ENCODE assay signal across 8 cellular contexts in the genomic region with DNA sequence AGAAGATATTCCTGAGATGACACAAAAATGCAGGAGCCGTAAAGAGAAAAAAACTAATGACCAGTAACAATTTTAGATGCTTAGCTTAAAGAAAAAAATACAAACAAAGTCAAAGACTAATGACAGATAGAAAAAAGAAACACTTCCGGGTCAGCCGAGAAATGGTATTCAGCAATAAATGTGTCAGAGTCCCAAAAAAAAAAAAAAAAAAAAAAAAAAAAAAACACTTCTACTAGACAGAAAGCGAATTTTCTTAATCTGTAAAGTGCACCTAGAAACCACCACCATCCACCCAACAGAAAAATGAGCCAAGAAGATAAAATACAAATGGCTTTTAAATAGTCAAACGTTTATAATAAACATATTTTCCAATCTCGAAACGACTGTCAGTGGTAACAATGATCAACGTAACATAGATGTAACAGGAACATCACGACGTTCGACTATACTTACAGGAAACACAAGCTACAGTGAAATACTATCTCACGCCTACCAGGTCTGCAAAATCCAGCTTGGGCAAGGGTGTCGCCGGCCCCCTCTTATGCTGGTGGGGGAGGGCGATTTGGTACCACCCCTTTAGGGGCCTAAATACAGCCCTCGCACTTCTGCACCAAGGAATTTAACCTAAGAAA. TPM values are rescaled to one million over a fixed set of nuclear protein-coding genes. Genes with fewer than 3 reads are reported as not detected.
A peak's percentile ranks its signal among the peaks of the same experiment; 100 is the strongest.
DNase-seq lines count a peak whose midpoint lies in the region; ATAC-seq and TF ChIP-seq lines count a peak whose summit lies in the region.

No MANE protein-coding gene starts in this region.

- CTCF ChIA-PET in AG04449 (lab: Yijun Ruan, JAX): interaction anchor here (0.7 to 1.6 kb wide), 4 partner anchors 9 to 55 kb away, joined by 3 to 16 read pairs (median 4); no protein-coding TSS in a partner anchor

- H3K36me3 Mint-ChIP-seq in HFFc6 (ENCODE audit: low read depth): peaks cover 16% of the 10 kb centered on the region; the same call in 1 of the 2 replicates
- peaks cover 6 to 9% of the 10 kb centered on the region in 2 donors for H3K36me3 Mint-ChIP-seq in activated T-cell treated with anti-CD3 and anti-CD28 coated beads, Interleukin-2, amount 50 U/mL, for 72 hours (ENCODE audit: insufficient read depth in 2 of 2)
- peaks cover 19% of the 10 kb centered on the region for H3K36me3 Mint-ChIP-seq in stimulated activated naive CD8-positive, alpha-beta T cell treated with anti-CD3 and anti-CD28 coated beads, Interleukin-15, Interleukin-2, amounts not matched to agents 100 ng/mL and 50 ng/mL, for 24 hours (ENCODE audit: low read depth)

- H3K9me3 ChIP-seq in iPS DF 6.9 (ENCODE audit: control insufficient read depth, insufficient read depth, low read length): no peaks in the 10 kb centered on the region

- no peaks in the 10 kb centered on the region for H3K9me3 Mint-ChIP-seq in HFFc6
- no peaks in the 10 kb centered on the region for H3K9me3 Mint-ChIP-seq in activated T-cell treated with anti-CD3 and anti-CD28 coated beads, Interleukin-2, amount 50 U/mL, for 72 hours
- no peaks in the 10 kb centered on the region for H3K9me3 Mint-ChIP-seq in stimulated activated naive CD8-positive, alpha-beta T cell treated with anti-CD3 and anti-CD28 coated beads, Interleukin-15, Interleukin-2, amounts not matched to agents 100 ng/mL and 50 ng/mL, for 24 hours

- H3K27me3 ChIP-seq in iPS DF 6.9 (ENCODE audit: control insufficient read depth, insufficient read depth, low read length): no peaks in the 10 kb centered on the region

- H3K4me1 Mint-ChIP-seq in HFFc6 (ENCODE audit: low read depth): peaks cover 18% of the 10 kb centered on the region
- H3K4me1 Mint-ChIP-seq in activated T-cell treated with anti-CD3 and anti-CD28 coated beads, Interleukin-2, amount 50 U/mL, for 72 hours (ENCODE audit: low read depth): peaks cover 29% of the 10 kb centered on the region
- peaks cover 27% of the 10 kb centered on the region for H3K4me1 Mint-ChIP-seq in stimulated activated naive CD8-positive, alpha-beta T cell treated with anti-CD3 and anti-CD28 coated beads, Interleukin-15, Interleukin-2, amounts not matched to agents 100 ng/mL and 50 ng/mL, for 24 hours (ENCODE audit: low read depth)

- WGBS in iPS DF 6.9 (ENCODE audit: insufficient coverage, insufficient read length): no CpG with 5 or more reads among the region's 16 CpGs

- POLR2A ChIA-PET in AG04449 (lab: Yijun Ruan, JAX): interaction anchor here (0.5 to 0.9 kb wide), 3 partner anchors 10 to 380 kb away, joined by 3 to 8 read pairs (median 8); no protein-coding TSS in a partner anchor

- no peak for DNase-seq in AG04449 (ENCODE audit: low read depth, low spot score)
- DNase-seq in HFFc6: no peak
- DNase-seq in activated T-cell treated with anti-CD3 and anti-CD28 coated beads, Interleukin-2, amount 50 U/mL, for 72 hours: peak in 1 of 2 donors; percentile 18
- DNase-seq in iPS DF 6.9 (ENCODE audit: low read depth, low spot score): no peak
- no peak for DNase-seq in LoVo (ENCODE audit: low spot score)
- DNase-seq in left lobe of liver (ENCODE audit: low spot score): no peak

- H3K27ac ChIP-seq in iPS DF 6.9 (ENCODE audit: low read length): no peak overlapping the region

- peak; percentile 33 to 34 for ATAC-seq in activated T-cell treated with anti-CD3 and anti-CD28 coated beads, Interleukin-2, amount 50 U/mL, for 72 hours (replicated peaks in 1 of 2)
- ATAC-seq in GM18867 (IDR thresholded peaks at IDR 0.05; ENCODE audit: unreplicated experiment): no peak
- no peak for ATAC-seq in left lobe of liver

- TF ChIP-seq CTCF in AG04449 (IDR thresholded peaks at IDR 0.05; ENCODE audit: insufficient read depth, low read length, missing control alignments) (no peak), HFFc6 (IDR thresholded peaks at IDR 0.05) (no peak)

- H3K4me1 ChIP-seq in iPS DF 6.9 (ENCODE audit: control insufficient read depth, insufficient read depth, low read length): 0 out of 2 replicates have a peak, but pooled peaks cover 3% of the 10 kb centered on the region

- peaks cover 7% of the 10 kb centered on the region; the same call in 1 of the 2 replicates for H3K36me3 ChIP-seq in iPS DF 6.9 (ENCODE audit: control insufficient read depth, insufficient read depth, low read length)

- peaks cover 3% of the 10 kb centered on the region for H3K27me3 Mint-ChIP-seq in HFFc6 (ENCODE audit: insufficient read depth)
- H3K27me3 Mint-ChIP-seq in activated T-cell treated with anti-CD3 and anti-CD28 coated beads, Interleukin-2, amount 50 U/mL, for 72 hours (ENCODE audit: low read depth): no peaks in the 10 kb centered on the region
- H3K27me3 Mint-ChIP-seq in stimulated activated naive CD8-positive, alpha-beta T cell treated with anti-CD3 and anti-CD28 coated beads, Interleukin-15, Interleukin-2, amounts not matched to agents 100 ng/mL and 50 ng/mL, for 24 hours: no peaks in the 10 kb centered on the region

- H3K4me3 ChIP-seq in AG04449 (ENCODE audit: low read depth, low read length) (peak overlapping the region; percentile 98), iPS DF 6.9 (ENCODE audit: low read length) (peak overlapping the region; percentile 24; the same call in 1 of the 2 replicates)

- H3K27ac Mint-ChIP-seq in HFFc6: peak overlapping the region; percentile 97
- H3K27ac Mint-ChIP-seq in activated T-cell treated with anti-CD3 and anti-CD28 coated beads, Interleukin-2, amount 50 U/mL, for 72 hours: peak overlapping the region; percentile 99
- H3K27ac Mint-ChIP-seq in stimulated activated naive CD8-positive, alpha-beta T cell treated with anti-CD3 and anti-CD28 coated beads, Interleukin-15, Interleukin-2, amounts not matched to agents 100 ng/mL and 50 ng/mL, for 24 hours: peak overlapping the region; percentile 95

- peak overlapping the region; percentile 97 for H3K4me3 Mint-ChIP-seq in HFFc6
- peak overlapping the region; percentile 98 to 99 for H3K4me3 Mint-ChIP-seq in activated T-cell treated with anti-CD3 and anti-CD28 coated beads, Interleukin-2, amount 50 U/mL, for 72 hours
- peak overlapping the region; percentile 99 for H3K4me3 Mint-ChIP-seq in stimulated activated naive CD8-positive, alpha-beta T cell treated with anti-CD3 and anti-CD28 coated beads, Interleukin-15, Interleukin-2, amounts not matched to agents 100 ng/mL and 50 ng/mL, for 24 hours

RNA-seq across cellular contexts. Expression of gene ABHD17A, which starts 10.6 kb away (rescaled TPM):
- total RNA-seq in HFFc6 (2021; fragmentation: NEBNext Ultra II Directional; extraction: Animal tissue kit (Norgen Biotek cat#: 25700)): 10 to 100 TPM; 61.0 to 80.0 (median 67.9) TPM
- 10 to 100 TPM; 84.2 to 92.1 TPM for total RNA-seq in activated T-cell treated with anti-CD3 and anti-CD28 coated beads, Interleukin-2, amount 50 U/mL, for 72 hours
- 29.4 TPM for total RNA-seq in left lobe of liver

RNA-seq across cellular contexts. Expression of gene KLF16, which starts 11.3 kb away (rescaled TPM):
- total RNA-seq in HFFc6 (2021; fragmentation: NEBNext Ultra II Directional; extraction: Animal tissue kit (Norgen Biotek cat#: 25700)): 10 to 100 TPM; 37.7 to 48.3 (median 41.6) TPM
- total RNA-seq in activated T-cell treated with anti-CD3 and anti-CD28 coated beads, Interleukin-2, amount 50 U/mL, for 72 hours: 10 to 100 TPM; 26.4 to 27.5 TPM
- 11.9 TPM for total RNA-seq in left lobe of liver

RNA-seq across cellular contexts. Expression of gene REXO1, which starts 26.4 kb away (rescaled TPM):
- total RNA-seq in HFFc6 (2021; fragmentation: NEBNext Ultra II Directional; extraction: Animal tissue kit (Norgen Biotek cat#: 25700)): 10 to 100 TPM; 32.9 to 38.2 (median 34.6) TPM
- 10 to 100 TPM; 41.4 to 46.5 TPM for total RNA-seq in activated T-cell treated with anti-CD3 and anti-CD28 coated beads, Interleukin-2, amount 50 U/mL, for 72 hours
- 19.3 TPM for total RNA-seq in left lobe of liver

RNA-seq across cellular contexts. Expression of gene ADAT3, which starts 30.5 kb away (rescaled TPM):
- 1 to 10 TPM; 2.3 to 4.2 (median 3.0) TPM for total RNA-seq in HFFc6 (2021; fragmentation: NEBNext Ultra II Directional; extraction: Animal tissue kit (Norgen Biotek cat#: 25700))
- total RNA-seq in activated T-cell treated with anti-CD3 and anti-CD28 coated beads, Interleukin-2, amount 50 U/mL, for 72 hours: 1 to 10 TPM; 4.2 to 4.5 TPM
- total RNA-seq in left lobe of liver: 4.5 TPM

RNA-seq across cellular contexts. Expression of gene SCAMP4, which starts 30.5 kb away (rescaled TPM):
- total RNA-seq in HFFc6 (2021; fragmentation: NEBNext Ultra II Directional; extraction: Animal tissue kit (Norgen Biotek cat#: 25700)): 10 to 100 TPM; 51.7 to 84.8 (median 58.5) TPM
- total RNA-seq in activated T-cell treated with anti-CD3 and anti-CD28 coated beads, Interleukin-2, amount 50 U/mL, for 72 hours: 10 to 100 TPM; 36.5 to 42.6 TPM
- 23.9 TPM for total RNA-seq in left lobe of liver

Comparison
In these comparisons a context has a peak if more than half of its experiments do, and no peak if none do; other contexts are left out.
1. ATAC-seq: peak in activated T-cell treated with anti-CD3 and anti-CD28 coated beads, Interleukin-2, amount 50 U/mL, for 72 hours (2 of 2); none in GM18867 (single experiment) and left lobe of liver (single experiment).
2. Peak in every context shown above with its lines, with median percentiles within 50 percentile points of each other: H3K27ac Mint-ChIP-seq and H3K4me3 Mint-ChIP-seq.